Comparison of ENCODE assay signal across 1 cellular context in the genomic region with DNA sequence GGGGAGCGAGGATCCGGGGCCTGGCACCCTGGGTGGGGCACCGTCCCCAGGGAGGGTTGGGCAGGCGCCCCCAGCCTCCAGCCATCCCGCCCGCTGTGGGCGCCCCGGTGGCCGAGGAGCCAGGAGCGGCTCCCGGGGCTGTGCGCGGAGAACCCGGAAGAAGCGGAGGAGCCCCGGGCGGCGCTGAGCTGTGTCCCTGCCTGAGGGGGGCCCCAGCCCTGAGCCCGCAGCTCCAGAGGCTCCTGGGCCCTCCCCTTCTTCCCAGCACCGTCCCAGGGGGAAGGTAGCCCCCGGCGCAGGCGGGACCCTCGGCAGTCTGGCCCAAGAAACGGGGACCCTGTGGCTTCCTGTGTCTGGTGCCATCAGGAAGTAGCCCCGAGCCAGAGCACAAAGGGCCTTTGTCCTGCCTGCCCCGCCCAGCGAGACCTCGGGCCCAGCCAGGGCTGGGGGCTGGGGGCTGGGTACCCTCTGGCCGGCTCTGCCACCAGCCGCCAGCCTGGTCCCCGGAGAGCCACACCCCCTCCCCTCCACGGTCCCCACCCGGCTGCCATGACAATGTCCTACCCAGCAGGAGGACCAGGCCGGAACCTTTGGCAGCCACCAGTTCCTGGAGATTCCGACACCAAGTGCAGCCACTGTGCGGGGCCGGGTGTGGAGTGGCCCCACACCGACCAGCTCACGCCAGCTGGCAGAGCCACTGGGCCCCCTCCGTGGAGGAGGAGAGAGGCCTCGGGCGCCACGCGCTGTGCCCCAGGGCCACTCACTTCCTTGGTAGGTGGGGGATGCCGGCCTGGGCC.
A peak's percentile ranks its signal among the peaks of the same experiment; 100 is the strongest.
TF ChIP-seq lines count a peak whose summit lies in the region.

No MANE protein-coding gene starts in this region.

TF ChIP-seq in K562, 482 proteins besides CTCF, POLR2A, EP300 and RAD21 (continued from another document and continues in another):
- TF ChIP-seq TCF7L2 (IDR thresholded peaks at IDR 0.05; ENCODE audit: low read depth, low read length) (no peak), MAZ (CRISPR knock-in tag; conservative IDR thresholded peaks at IDR 0.05 in 1 of 2, IDR thresholded peaks at IDR 0.05 in 1 of 2) (0 out of 4 replicates have a peak, but pooled peaks of 1 of the 2 experiments have one; percentile 71), ZBTB7A (IDR thresholded peaks at IDR 0.05; ENCODE audit: borderline replicate concordance, control insufficient read depth, low read depth, low read length) (0 out of 2 replicates have a peak, but pooled peaks have one; percentile 37), POLR2G (IDR thresholded peaks at IDR 0.05; ENCODE audit: low read depth, low read length) (peak; percentile 86), KAT7 (CRISPR knock-in tag; IDR thresholded peaks at IDR 0.05; ENCODE audit: borderline replicate concordance) (0 out of 2 replicates have a peak, but pooled peaks have one; percentile 94), FOXM1 (IDR thresholded peaks at IDR 0.05; ENCODE audit: low read depth) (no peak), FOXM1 (CRISPR knock-in tag; IDR thresholded peaks at IDR 0.05; ENCODE audit: low read depth) (0 out of 2 replicates have a peak, but pooled peaks have one; percentile 74), TBP (optimal IDR thresholded peaks at IDR 0.05; ENCODE audit: low read depth, low read length) (no peak), CHD1 (IDR thresholded peaks at IDR 0.05; ENCODE audit: low read length) (peak; percentile 48), SUPT5H (IDR thresholded peaks at IDR 0.05) (peak; percentile 68; the same call in 1 of the 2 replicates), ZNF175 (CRISPR knock-in tag; IDR thresholded peaks at IDR 0.05; ENCODE audit: low read depth) (0 out of 2 replicates have a peak, but pooled peaks have one; percentile 28), ZNF740 (CRISPR knock-in tag; IDR thresholded peaks at IDR 0.05) (0 out of 2 replicates have a peak, but pooled peaks have one; percentile 35), ZNF740 (tag; IDR thresholded peaks at IDR 0.05) (no peak), GABPA (tag; conservative IDR thresholded peaks at IDR 0.05; ENCODE audit: low read depth) (peak; percentile 41; the same call in 1 of the 2 replicates), GTF2A2 (tag; IDR thresholded peaks at IDR 0.05) (peak; percentile 62; the same call in 1 of the 2 replicates), ZNF282 (CRISPR knock-in tag; IDR thresholded peaks at IDR 0.05) (0 out of 2 replicates have a peak, but pooled peaks have one; percentile 62), E2F6 (IDR thresholded peaks at IDR 0.05; ENCODE audit: borderline replicate concordance in 1 of 2, extremely low read depth in 1 of 2, insufficient read depth in 1 of 2, insufficient read length in 1 of 2, low read depth in 1 of 2, low read length in 1 of 2, poor library complexity in 1 of 2, severe bottlenecking in 1 of 2) (no peak), KDM5B (IDR thresholded peaks at IDR 0.05; ENCODE audit: insufficient replicate concordance, low read depth, low read length) (peak; percentile 21), CTBP1 (IDR thresholded peaks at IDR 0.05; ENCODE audit: borderline replicate concordance) (0 out of 2 replicates have a peak, but pooled peaks have one; percentile 7), THRA (IDR thresholded peaks at IDR 0.05) (no peak)
- TF ChIP-seq, protein P1, sequence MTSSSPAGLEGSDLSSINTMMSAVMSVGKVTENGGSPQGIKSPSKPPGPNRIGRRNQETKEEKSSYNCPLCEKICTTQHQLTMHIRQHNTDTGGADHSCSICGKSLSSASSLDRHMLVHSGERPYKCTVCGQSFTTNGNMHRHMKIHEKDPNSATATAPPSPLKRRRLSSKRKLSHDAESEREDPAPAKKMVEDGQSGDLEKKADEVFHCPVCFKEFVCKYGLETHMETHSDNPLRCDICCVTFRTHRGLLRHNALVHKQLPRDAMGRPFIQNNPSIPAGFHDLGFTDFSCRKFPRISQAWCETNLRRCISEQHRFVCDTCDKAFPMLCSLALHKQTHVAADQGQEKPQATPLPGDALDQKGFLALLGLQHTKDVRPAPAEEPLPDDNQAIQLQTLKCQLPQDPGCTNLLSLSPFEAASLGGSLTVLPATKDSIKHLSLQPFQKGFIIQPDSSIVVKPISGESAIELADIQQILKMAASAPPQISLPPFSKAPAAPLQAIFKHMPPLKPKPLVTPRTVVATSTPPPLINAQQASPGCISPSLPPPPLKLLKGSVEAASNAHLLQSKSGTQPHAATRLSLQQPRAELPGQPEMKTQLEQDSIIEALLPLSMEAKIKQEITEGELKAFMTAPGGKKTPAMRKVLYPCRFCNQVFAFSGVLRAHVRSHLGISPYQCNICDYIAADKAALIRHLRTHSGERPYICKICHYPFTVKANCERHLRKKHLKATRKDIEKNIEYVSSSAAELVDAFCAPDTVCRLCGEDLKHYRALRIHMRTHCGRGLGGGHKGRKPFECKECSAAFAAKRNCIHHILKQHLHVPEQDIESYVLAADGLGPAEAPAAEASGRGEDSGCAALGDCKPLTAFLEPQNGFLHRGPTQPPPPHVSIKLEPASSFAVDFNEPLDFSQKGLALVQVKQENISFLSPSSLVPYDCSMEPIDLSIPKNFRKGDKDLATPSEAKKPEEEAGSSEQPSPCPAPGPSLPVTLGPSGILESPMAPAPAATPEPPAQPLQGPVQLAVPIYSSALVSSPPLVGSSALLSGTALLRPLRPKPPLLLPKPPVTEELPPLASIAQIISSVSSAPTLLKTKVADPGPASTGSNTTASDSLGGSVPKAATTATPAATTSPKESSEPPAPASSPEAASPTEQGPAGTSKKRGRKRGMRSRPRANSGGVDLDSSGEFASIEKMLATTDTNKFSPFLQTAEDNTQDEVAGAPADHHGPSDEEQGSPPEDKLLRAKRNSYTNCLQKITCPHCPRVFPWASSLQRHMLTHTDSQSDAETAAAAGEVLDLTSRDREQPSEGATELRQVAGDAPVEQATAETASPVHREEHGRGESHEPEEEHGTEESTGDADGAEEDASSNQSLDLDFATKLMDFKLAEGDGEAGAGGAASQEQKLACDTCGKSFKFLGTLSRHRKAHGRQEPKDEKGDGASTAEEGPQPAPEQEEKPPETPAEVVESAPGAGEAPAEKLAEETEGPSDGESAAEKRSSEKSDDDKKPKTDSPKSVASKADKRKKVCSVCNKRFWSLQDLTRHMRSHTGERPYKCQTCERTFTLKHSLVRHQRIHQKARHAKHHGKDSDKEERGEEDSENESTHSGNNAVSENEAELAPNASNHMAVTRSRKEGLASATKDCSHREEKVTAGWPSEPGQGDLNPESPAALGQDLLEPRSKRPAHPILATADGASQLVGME (CRISPR knock-in tag; IDR thresholded peaks at IDR 0.05): 0 out of 2 replicates have a peak, but pooled peaks have one; percentile 32
- TF ChIP-seq, protein P2, sequence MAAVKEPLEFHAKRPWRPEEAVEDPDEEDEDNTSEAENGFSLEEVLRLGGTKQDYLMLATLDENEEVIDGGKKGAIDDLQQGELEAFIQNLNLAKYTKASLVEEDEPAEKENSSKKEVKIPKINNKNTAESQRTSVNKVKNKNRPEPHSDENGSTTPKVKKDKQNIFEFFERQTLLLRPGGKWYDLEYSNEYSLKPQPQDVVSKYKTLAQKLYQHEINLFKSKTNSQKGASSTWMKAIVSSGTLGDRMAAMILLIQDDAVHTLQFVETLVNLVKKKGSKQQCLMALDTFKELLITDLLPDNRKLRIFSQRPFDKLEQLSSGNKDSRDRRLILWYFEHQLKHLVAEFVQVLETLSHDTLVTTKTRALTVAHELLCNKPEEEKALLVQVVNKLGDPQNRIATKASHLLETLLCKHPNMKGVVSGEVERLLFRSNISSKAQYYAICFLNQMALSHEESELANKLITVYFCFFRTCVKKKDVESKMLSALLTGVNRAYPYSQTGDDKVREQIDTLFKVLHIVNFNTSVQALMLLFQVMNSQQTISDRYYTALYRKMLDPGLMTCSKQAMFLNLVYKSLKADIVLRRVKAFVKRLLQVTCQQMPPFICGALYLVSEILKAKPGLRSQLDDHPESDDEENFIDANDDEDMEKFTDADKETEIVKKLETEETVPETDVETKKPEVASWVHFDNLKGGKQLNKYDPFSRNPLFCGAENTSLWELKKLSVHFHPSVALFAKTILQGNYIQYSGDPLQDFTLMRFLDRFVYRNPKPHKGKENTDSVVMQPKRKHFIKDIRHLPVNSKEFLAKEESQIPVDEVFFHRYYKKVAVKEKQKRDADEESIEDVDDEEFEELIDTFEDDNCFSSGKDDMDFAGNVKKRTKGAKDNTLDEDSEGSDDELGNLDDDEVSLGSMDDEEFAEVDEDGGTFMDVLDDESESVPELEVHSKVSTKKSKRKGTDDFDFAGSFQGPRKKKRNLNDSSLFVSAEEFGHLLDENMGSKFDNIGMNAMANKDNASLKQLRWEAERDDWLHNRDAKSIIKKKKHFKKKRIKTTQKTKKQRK (IDR thresholded peaks at IDR 0.05; ENCODE audit: borderline replicate concordance, low read depth, low read length): no peak
- TF ChIP-seq, protein P3, sequence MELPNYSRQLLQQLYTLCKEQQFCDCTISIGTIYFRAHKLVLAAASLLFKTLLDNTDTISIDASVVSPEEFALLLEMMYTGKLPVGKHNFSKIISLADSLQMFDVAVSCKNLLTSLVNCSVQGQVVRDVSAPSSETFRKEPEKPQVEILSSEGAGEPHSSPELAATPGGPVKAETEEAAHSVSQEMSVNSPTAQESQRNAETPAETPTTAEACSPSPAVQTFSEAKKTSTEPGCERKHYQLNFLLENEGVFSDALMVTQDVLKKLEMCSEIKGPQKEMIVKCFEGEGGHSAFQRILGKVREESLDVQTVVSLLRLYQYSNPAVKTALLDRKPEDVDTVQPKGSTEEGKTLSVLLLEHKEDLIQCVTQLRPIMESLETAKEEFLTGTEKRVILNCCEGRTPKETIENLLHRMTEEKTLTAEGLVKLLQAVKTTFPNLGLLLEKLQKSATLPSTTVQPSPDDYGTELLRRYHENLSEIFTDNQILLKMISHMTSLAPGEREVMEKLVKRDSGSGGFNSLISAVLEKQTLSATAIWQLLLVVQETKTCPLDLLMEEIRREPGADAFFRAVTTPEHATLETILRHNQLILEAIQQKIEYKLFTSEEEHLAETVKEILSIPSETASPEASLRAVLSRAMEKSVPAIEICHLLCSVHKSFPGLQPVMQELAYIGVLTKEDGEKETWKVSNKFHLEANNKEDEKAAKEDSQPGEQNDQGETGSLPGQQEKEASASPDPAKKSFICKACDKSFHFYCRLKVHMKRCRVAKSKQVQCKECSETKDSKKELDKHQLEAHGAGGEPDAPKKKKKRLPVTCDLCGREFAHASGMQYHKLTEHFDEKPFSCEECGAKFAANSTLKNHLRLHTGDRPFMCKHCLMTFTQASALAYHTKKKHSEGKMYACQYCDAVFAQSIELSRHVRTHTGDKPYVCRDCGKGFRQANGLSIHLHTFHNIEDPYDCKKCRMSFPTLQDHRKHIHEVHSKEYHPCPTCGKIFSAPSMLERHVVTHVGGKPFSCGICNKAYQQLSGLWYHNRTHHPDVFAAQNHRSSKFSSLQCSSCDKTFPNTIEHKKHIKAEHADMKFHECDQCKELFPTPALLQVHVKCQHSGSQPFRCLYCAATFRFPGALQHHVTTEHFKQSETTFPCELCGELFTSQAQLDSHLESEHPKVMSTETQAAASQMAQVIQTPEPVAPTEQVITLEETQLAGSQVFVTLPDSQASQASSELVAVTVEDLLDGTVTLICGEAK (IDR thresholded peaks at IDR 0.05): peak; percentile 44; the same call in 1 of the 2 replicates
- TF ChIP-seq, protein P3 (CRISPR knock-in tag; IDR thresholded peaks at IDR 0.05): no peak
